ENCODE assay signal across 23 cellular contexts in genomic region chr7:2478800-2479199, GRCh38. TPM values are rescaled to one million over a fixed set of nuclear protein-coding genes. Genes with fewer than 3 reads are reported as not detected.
DNase-seq lines count a peak whose midpoint lies in the region; ATAC-seq, FAIRE-seq and TF ChIP-seq lines count a peak whose summit lies in the region.
"Had no signal": no experiment of that assay in that cellular context is flagged by ENCODE, and none has a peak within 500 bp of the region (broad histone marks: within the 10 kb centered on the region; RNA-seq: fewer than 3 reads in every experiment).

No MANE protein-coding gene starts in this region.

- H3K9ac ChIP-seq in kidney (ENCODE audit: low read length in 2 of 2) (no peak overlapping the region), rectal smooth muscle tissue (ENCODE audit: low read length) (peak overlapping the region; percentile 30)

- POLR2A ChIA-PET in CD4-positive, alpha-beta memory T cell (lab: Charles Lee; ENCODE audit: partially characterized antibody) = interaction anchor here (0.7 to 2.6 kb wide), 6 partner anchors 30 to 80 kb away, joined by 3 to 11 read pairs (median 6); partner anchors contain the start of gene IQCE

- H3K36me3 Mint-ChIP-seq in CD4-positive, alpha-beta memory T cell = no peaks in the 10 kb centered on the region
- H3K36me3 Mint-ChIP-seq: WTC11 had no signal

- no peak overlapping the region for H3K4me3 Mint-ChIP-seq in CD4-positive, alpha-beta memory T cell
- H3K4me3 Mint-ChIP-seq: activated T-helper 1 cell treated with anti-CD3 and anti-CD28 coated beads, Interleukin-12 subunit alpha, Interleukin-12 subunit beta, Interleukin-2, Interleukin-4 antibody, amounts not matched to agents 30 ng/mL and 10 ng/mL and 1 ng/mL, durations not matched to agents 14 hours and 24 hours and 36 hours; WTC11 had no signal

- no peaks in the 10 kb centered on the region for H3K27me3 Mint-ChIP-seq in CD4-positive, alpha-beta memory T cell

- H3K4me3 ChIP-seq in kidney (ENCODE audit: low read length in 2 of 2) (no peak overlapping the region), rectal smooth muscle tissue (ENCODE audit: low read length) (no peak overlapping the region)
- H3K4me3 ChIP-seq in CD4-positive, alpha-beta memory T cell (ENCODE audit: low read length in 2 of 2) = no peak overlapping the region
- H3K4me3 ChIP-seq: HAP-1 had no signal

- FAIRE-seq in RCC 7860 (lab: Jason Lieb, UNC) (no peak), kidney (lab: Jason Lieb, UNC) (no peak)
- FAIRE-seq: A204.1, endothelial cell of umbilical vein had no signal

- H3K27ac ChIP-seq in kidney (ENCODE audit: low read depth in 2 of 2, low read length in 2 of 2) (no peak overlapping the region), rectal smooth muscle tissue (ENCODE audit: low read depth, low read length) (no peak overlapping the region)
- no peak overlapping the region for H3K27ac ChIP-seq in CD4-positive, alpha-beta memory T cell (ENCODE audit: low read depth, low read length)
- H3K27ac ChIP-seq: foreskin keratinocyte had no signal

- TF ChIP-seq CTCF in kidney (IDR thresholded peaks at IDR 0.05; ENCODE audit: borderline replicate concordance, extremely low read depth, insufficient read depth) = no peak

- peaks cover 0 to 7% (median 5%) of the 10 kb centered on the region in 8 donors for H3K9me3 Mint-ChIP-seq in CD4-positive, alpha-beta memory T cell

- no peaks in the 10 kb centered on the region for H3K9me3 ChIP-seq in kidney (ENCODE audit: control insufficient read depth in 1 of 2, low read length in 2 of 2)
- no peaks in the 10 kb centered on the region for H3K9me3 ChIP-seq in CD4-positive, alpha-beta memory T cell (ENCODE audit: control insufficient read depth in 1 of 2, low read length in 2 of 2)
- H3K9me3 ChIP-seq: HAP-1 had no signal

- H3K27me3 ChIP-seq in rectal smooth muscle tissue (ENCODE audit: control insufficient read depth, insufficient read depth, low read length) = no peaks in the 10 kb centered on the region
- no peaks in the 10 kb centered on the region for H3K27me3 ChIP-seq in CD4-positive, alpha-beta memory T cell (ENCODE audit: insufficient read depth, low read length)

- ATAC-seq in GM18502 (IDR thresholded peaks at IDR 0.05; ENCODE audit: poor library complexity, unreplicated experiment) = no peak
- ATAC-seq: WTC11 had no signal

- intact Hi-C loops in kidney (cut with DNase I) = no loop called here
- intact Hi-C loops in CD4-positive, alpha-beta memory T cell (cut with micrococcal nuclease) = loop anchor here (5.0 kb wide), 2 partner anchors 44 to 79 kb away; partner anchors contain the start of genes BRAT1 and IQCE

- peaks cover 0 to 4% (median 0%) of the 10 kb centered on the region in 4 donors for H3K4me1 Mint-ChIP-seq in CD4-positive, alpha-beta memory T cell

- H3K36me3 ChIP-seq in kidney (ENCODE audit: control insufficient read depth in 1 of 2, insufficient read depth in 2 of 2, low read length in 2 of 2) (no peaks in the 10 kb centered on the region), rectal smooth muscle tissue (ENCODE audit: control insufficient read depth, insufficient read depth, low read length) (no peaks in the 10 kb centered on the region)
- H3K36me3 ChIP-seq in CD4-positive, alpha-beta memory T cell (ENCODE audit: insufficient read depth, low read length) = no peaks in the 10 kb centered on the region
- H3K36me3 ChIP-seq: HAP-1 had no signal

- H3K4me1 ChIP-seq in kidney (ENCODE audit: control insufficient read depth in 1 of 2, insufficient read depth in 1 of 2, low read depth in 1 of 2, low read length in 2 of 2) (peaks cover 0 to 10% of the 10 kb centered on the region in 2 donors), rectal smooth muscle tissue (ENCODE audit: control insufficient read depth, insufficient read depth, low read length) (peaks cover 3% of the 10 kb centered on the region)
- peaks cover 13% of the 10 kb centered on the region for H3K4me1 ChIP-seq in CD4-positive, alpha-beta memory T cell (ENCODE audit: insufficient read depth, low read length)
- H3K4me1 ChIP-seq: foreskin keratinocyte, HAP-1 had no signal

- peak overlapping the region in 1 of 7 donors; percentile 35 for H3K27ac Mint-ChIP-seq in CD4-positive, alpha-beta memory T cell
- H3K27ac Mint-ChIP-seq: activated T-helper 1 cell treated with anti-CD3 and anti-CD28 coated beads, Interleukin-12 subunit alpha, Interleukin-12 subunit beta, Interleukin-2, Interleukin-4 antibody, amounts not matched to agents 30 ng/mL and 10 ng/mL and 1 ng/mL, durations not matched to agents 14 hours and 24 hours and 36 hours had no signal

- peak; percentile 31 for DNase-seq in NCI-H1092 treated with DMSO at 0.1 percent for 48 hours (lab: John Stamatoyannopoulos, UW)
- no peak for DNase-seq in NCI-H1092 (lab: John Stamatoyannopoulos, UW)
- DNase-seq in RCC 7860 (ENCODE audit: low spot score) = peak; percentile 37
- peak; percentile 75 for DNase-seq in kidney
- no peak for DNase-seq in stimulated activated CD4-positive, alpha-beta T cell treated with anti-CD3 and anti-CD28 coated beads, Interleukin-1b, Interleukin-23, amount 100 ng/mL, for 48 hours
- DNase-seq in CD4-positive, alpha-beta memory T cell = no peak
- DNase-seq: amniotic stem cell; foreskin keratinocyte; NCI-H1694 treated with DMSO at 0.1 percent for 48 hours; stimulated activated naive CD4-positive, alpha-beta T cell treated with Interleukin-2 at 50 U/mL for 16 hours; T-helper 2 cell had no signal

- CTCF ChIA-PET in CD4-positive, alpha-beta memory T cell (lab: Charles Lee; ENCODE audit: partially characterized antibody) = interaction anchor here (0.9 to 4.9 kb wide), 6 partner anchors 10 to 231 kb away, joined by 3 to 21 read pairs (median 6); no protein-coding TSS in a partner anchor

RNA-seq across cellular contexts. Expression of gene GRIFIN, which starts 2.6 kb away (rescaled TPM):
- total RNA-seq in kidney = not detected
- not detected for polyA plus RNA-seq in kidney (ENCODE audit: insufficient read depth, low read depth, low replicate concordance)
- not detected for total RNA-seq in CD4-positive, alpha-beta memory T cell
- polyA plus RNA-seq in CD4-positive, alpha-beta memory T cell = not detected
- total RNA-seq: activated CD8-positive, alpha-beta memory T cell treated with anti-CD3 and anti-CD28 coated beads for 36 hours; activated T-helper 1 cell treated with anti-CD3 and anti-CD28 coated beads, Interleukin-12 subunit alpha, Interleukin-12 subunit beta, Interleukin-2, Interleukin-4 antibody, amounts not matched to agents 30 ng/mL and 10 ng/mL and 1 ng/mL, durations not matched to agents 14 hours and 24 hours and 36 hours; endothelial cell of umbilical vein; foreskin keratinocyte; LHCN-M2; myocyte; urinary bladder; WTC11 had no signal
- polyA plus RNA-seq: CD14-positive monocyte, endothelial cell of umbilical vein, foreskin keratinocyte, urinary bladder had no signal

RNA-seq across cellular contexts. Expression of gene LFNG, which starts 40.8 kb away (rescaled TPM):
- 18.4 TPM for total RNA-seq in kidney
- 5.0 TPM for polyA plus RNA-seq in kidney (ENCODE audit: insufficient read depth, low read depth, low replicate concordance)
- 100 to 1,000 TPM; 125 to 127 TPM for total RNA-seq in CD4-positive, alpha-beta memory T cell
- 1 to 10 TPM in 1 of 2 donors, under 1 TPM in 1; 0.09 to 4.1 TPM for polyA plus RNA-seq in CD4-positive, alpha-beta memory T cell

Comparison
In these comparisons a context has a peak if more than half of its experiments do, and no peak if none do; other contexts are left out.
1. DNase-seq: peak in NCI-H1092 treated with DMSO at 0.1 percent for 48 hours (single experiment), RCC 7860 (single experiment) and kidney (single experiment); none in NCI-H1092 (single experiment), stimulated activated CD4-positive, alpha-beta T cell treated with anti-CD3 and anti-CD28 coated beads, Interleukin-1b, Interleukin-23, amount 100 ng/mL, for 48 hours (single experiment) and CD4-positive, alpha-beta memory T cell (0 of 5).